Comparison of ENCODE assay signal across 11 cellular contexts in the genomic region with DNA sequence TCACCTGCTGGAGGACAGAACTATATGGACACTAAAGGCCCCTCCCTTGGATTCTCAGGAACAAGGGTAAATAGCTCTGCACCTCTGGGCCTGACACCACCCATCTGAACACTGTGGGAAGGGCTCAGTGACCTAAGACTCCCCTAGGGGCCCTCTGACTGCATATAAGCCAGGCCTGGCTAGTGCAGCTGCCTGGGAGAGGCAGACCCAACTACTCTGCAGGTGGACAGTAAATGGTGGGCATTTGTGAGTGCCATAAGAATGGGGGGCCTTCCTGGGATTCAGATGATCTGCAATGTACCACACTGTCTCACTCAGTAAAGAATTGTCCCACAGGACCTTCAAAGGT. TPM values are rescaled to one million over a fixed set of nuclear protein-coding genes. Genes with fewer than 3 reads are reported as not detected.
DNase-seq lines count a peak whose midpoint lies in the region; ATAC-seq and TF ChIP-seq lines count a peak whose summit lies in the region.
"Had no signal": no experiment of that assay in that cellular context is flagged by ENCODE, and none has a peak within 500 bp of the region (broad histone marks: within the 10 kb centered on the region; RNA-seq: fewer than 3 reads in every experiment).

No MANE protein-coding gene starts in this region.

- H3K4me3 Mint-ChIP-seq in activated T-cell treated with anti-CD3 and anti-CD28 coated beads, Interleukin-2, amount 50 U/mL, for 24 hours: peak overlapping the region; percentile 62

- peaks cover 90% of the 10 kb centered on the region for H3K4me1 Mint-ChIP-seq in activated T-cell treated with anti-CD3 and anti-CD28 coated beads, Interleukin-2, amount 50 U/mL, for 24 hours (ENCODE audit: low read depth)

- H3K27me3 Mint-ChIP-seq in activated T-cell treated with anti-CD3 and anti-CD28 coated beads, Interleukin-2, amount 50 U/mL, for 24 hours: no peaks in the 10 kb centered on the region

- peak overlapping the region; percentile 94 for H3K27ac ChIP-seq in KMS-11

- peak overlapping the region; percentile 59; the same call in 1 of the 2 replicates for H3K9ac ChIP-seq in KMS-11

- H3K36me3 ChIP-seq in KMS-11 (ENCODE audit: insufficient read depth): no peaks in the 10 kb centered on the region

- H4K20me1 ChIP-seq in KMS-11 (ENCODE audit: insufficient read depth): no peaks in the 10 kb centered on the region

- H3K9me3 Mint-ChIP-seq in activated T-cell treated with anti-CD3 and anti-CD28 coated beads, Interleukin-2, amount 50 U/mL, for 24 hours: no peaks in the 10 kb centered on the region

- no peak for TF ChIP-seq CTCF in KMS-11 (conservative IDR thresholded peaks at IDR 0.05; ENCODE audit: low read depth, low read length)

- peak; percentile 49 for ATAC-seq in HG02678 (IDR thresholded peaks at IDR 0.05; ENCODE audit: unreplicated experiment)
- peak; percentile 60 for ATAC-seq in stimulated activated naive CD8-positive, alpha-beta T cell treated with anti-CD3 and anti-CD28 coated beads, Interleukin-15, Interleukin-2, amounts not matched to agents 100 U/mL and 50 U/mL, for 24 hours

- peak overlapping the region; percentile 96 for H3K27ac Mint-ChIP-seq in activated T-cell treated with anti-CD3 and anti-CD28 coated beads, Interleukin-2, amount 50 U/mL, for 24 hours

- H3K79me2 ChIP-seq in KMS-11 (ENCODE audit: insufficient read depth, low read depth): peaks cover 26% of the 10 kb centered on the region; the same call in 1 of the 2 replicates

- H3K4me1 ChIP-seq in KMS-11 (ENCODE audit: low read depth, poor library complexity, severe bottlenecking): peaks cover 97% of the 10 kb centered on the region

- H3K27me3 ChIP-seq in KMS-11 (ENCODE audit: insufficient read depth, low read depth): no peaks in the 10 kb centered on the region
- H3K27me3 ChIP-seq: dorsolateral prefrontal cortex had no signal

- no peak for DNase-seq in activated T-cell treated with anti-CD3 and anti-CD28 coated beads, Interleukin-2, amount 50 U/mL, for 24 hours
- no peak for DNase-seq in activated T-cell treated with anti-CD3 and anti-CD28 coated beads, Interleukin-2, amount 50 U/mL, for 1 hour
- no peak for DNase-seq in stimulated activated naive CD8-positive, alpha-beta T cell treated with anti-CD3 and anti-CD28 coated beads, Interleukin-15, Interleukin-2, amounts not matched to agents 100 U/mL and 50 U/mL, for 24 hours
- no peak for DNase-seq in mucosa of gallbladder (ENCODE audit: low spot score)
- no peak for DNase-seq in stimulated activated CD4-positive, alpha-beta T cell treated with anti-CD3 and anti-CD28 coated beads, Interleukin-1b, Interleukin-23, amount 100 ng/mL, for 48 hours
- DNase-seq in COLO829 (ENCODE audit: low spot score): no peak
- DNase-seq: activated CD4-positive, alpha-beta T cell treated with anti-CD3 and anti-CD28 coated beads, Interleukin-2, amount 50 U/mL, for 1 hour; dorsolateral prefrontal cortex; NCI-H2107 had no signal

- H3K4me3 ChIP-seq in KMS-11 (IDR thresholded peaks at IDR 0.05; ENCODE audit: insufficient read depth, low read depth, low read length): no peak overlapping the region
- H3K4me3 ChIP-seq: dorsolateral prefrontal cortex had no signal

- no peak overlapping the region; the same call in 1 of the 2 replicates for H2AFZ ChIP-seq in KMS-11 (ENCODE audit: low read depth)

- peak overlapping the region; percentile 86 for H3K4me2 ChIP-seq in KMS-11

- peaks cover 59% of the 10 kb centered on the region for H3K36me3 Mint-ChIP-seq in activated T-cell treated with anti-CD3 and anti-CD28 coated beads, Interleukin-2, amount 50 U/mL, for 24 hours (ENCODE audit: low read depth)

RNA-seq across cellular contexts. Expression of gene WIPF1, which starts 11.2 kb away (rescaled TPM):
- 64.9 TPM for total RNA-seq in mucosa of gallbladder
